ENCODE assay signal across 10 cellular contexts in the genomic region with DNA sequence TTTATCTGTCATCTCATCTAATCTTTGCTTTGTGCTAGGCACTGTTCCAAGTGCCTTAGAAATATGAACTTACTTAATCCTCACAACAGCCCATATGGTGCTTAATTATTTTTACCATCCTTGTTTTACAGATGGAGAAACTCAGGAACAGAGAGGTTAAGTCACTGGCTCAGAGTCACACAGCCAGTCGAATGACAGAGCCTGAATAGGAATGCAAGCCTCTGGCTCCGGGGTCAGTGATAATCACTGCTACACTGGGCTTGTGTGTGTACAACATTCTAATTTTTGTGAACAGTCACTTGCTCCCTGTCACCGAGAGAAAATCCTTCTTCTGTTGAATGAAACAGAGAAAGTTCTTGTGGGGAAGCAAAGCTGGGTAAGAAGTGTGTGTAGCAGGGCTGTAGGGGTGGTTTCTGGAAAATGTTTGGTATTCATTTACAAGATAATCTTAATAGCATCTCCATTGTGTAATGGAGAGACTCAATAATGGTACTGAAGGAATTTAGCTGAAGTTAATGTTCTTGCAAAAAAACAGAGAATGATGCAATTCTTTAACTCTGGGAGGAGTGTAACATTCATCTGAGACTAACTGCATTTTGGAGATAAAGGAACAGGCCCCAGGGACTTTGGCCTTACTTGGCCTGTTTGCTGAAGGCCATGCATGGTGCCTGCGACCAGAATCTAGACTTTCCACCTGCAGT.
DNase-seq lines count a peak whose midpoint lies in the region; ATAC-seq and TF ChIP-seq lines count a peak whose summit lies in the region.
"Had no signal": no experiment of that assay in that cellular context is flagged by ENCODE, and none has a peak within 500 bp of the region (broad histone marks: within the 10 kb centered on the region; RNA-seq: fewer than 3 reads in every experiment).

No MANE protein-coding gene starts in this region.

- intact Hi-C loops in spleen (cut with DNase I; ENCODE audit: low total_unique reads): no loop called here
- intact Hi-C loops in mucosa of descending colon (cut with DNase I, micrococcal nuclease): no loop called here

- POLR2A ChIA-PET in HEK293T (lab: Yijun Ruan, JAX): no interaction called here

- no peaks in the 10 kb centered on the region for H3K27me3 ChIP-seq in spleen (replicated peaks in 1 of 7)
- no peaks in the 10 kb centered on the region for H3K27me3 ChIP-seq in SJCRH30
- H3K27me3 ChIP-seq: ovary had no signal

- ATAC-seq in mucosa of descending colon (no peak), HG03469 (IDR thresholded peaks at IDR 0.05; ENCODE audit: unreplicated experiment) (no peak)

- TF ChIP-seq POLR2A in spleen (IDR thresholded peaks at IDR 0.05): no peak

- peaks cover 0 to 13% (median 5%) of the 10 kb centered on the region in 6 donors for H3K4me1 ChIP-seq in spleen
- H3K4me1 ChIP-seq in mucosa of descending colon (ENCODE audit: low read depth): peaks cover 5% of the 10 kb centered on the region
- H3K4me1 ChIP-seq in SJCRH30: no peaks in the 10 kb centered on the region

- CTCF ChIA-PET in HEK293T (lab: Yijun Ruan, JAX): no interaction called here

- H3K27ac ChIP-seq in caudate nucleus (ENCODE audit: low read depth, low read length) (peak overlapping the region; percentile 36), spleen (peak overlapping the region in 6 of 8 donors; percentile 19 to 56 (median 44)), SJCRH30 (no peak overlapping the region)
- H3K27ac ChIP-seq: ovary had no signal

- TF ChIP-seq CTCF in spleen (IDR thresholded peaks at IDR 0.05 in 8 of 11, conservative IDR thresholded peaks at IDR 0.05 in 3 of 11) (no peak), mucosa of descending colon (IDR thresholded peaks at IDR 0.05) (no peak)

- no peaks in the 10 kb centered on the region for H3K36me3 ChIP-seq in spleen
- no peaks in the 10 kb centered on the region for H3K36me3 ChIP-seq in mucosa of descending colon (ENCODE audit: low read depth)
- no peaks in the 10 kb centered on the region for H3K36me3 ChIP-seq in SJCRH30
- H3K36me3 ChIP-seq: ovary had no signal

- H3K9me3 ChIP-seq in spleen (no peaks in the 10 kb centered on the region), mucosa of descending colon (no peaks in the 10 kb centered on the region), SJCRH30 (replicated peaks) (no peaks in the 10 kb centered on the region)
- H3K9me3 ChIP-seq: ovary had no signal

- peak; percentile 79 for DNase-seq in GM03348 (ENCODE audit: low spot score)
- no peak for DNase-seq in caudate nucleus (lab: John Stamatoyannopoulos, UW)
- peak; percentile 32 for DNase-seq in hepatic stellate cell (ENCODE audit: low spot score)
- no peak for DNase-seq in spleen
- no peak for DNase-seq in mucosa of descending colon
- DNase-seq in HEK293T (ENCODE audit: extremely low spot score): no peak
- no peak for DNase-seq in SJCRH30
- DNase-seq: NCI-H2171 treated with DMSO at 0.1 percent for 48 hours, ovary had no signal

- 79 to 86% (median 85%) methylated on average over 4 of the region's 4 CpGs for WGBS in spleen, 5 donors

- H3K4me3 ChIP-seq in spleen (no peak overlapping the region), mucosa of descending colon (no peak overlapping the region), SJCRH30 (no peak overlapping the region)
- H3K4me3 ChIP-seq: ovary had no signal

TF ChIP-seq in HEK293T, 16 proteins besides CTCF, POLR2A, EP300 and RAD21:
- no peak for TF ChIP-seq HDGF (IDR thresholded peaks at IDR 0.05; ENCODE audit: borderline replicate concordance)
- no peak for TF ChIP-seq FOXK2 (IDR thresholded peaks at IDR 0.05)
- TF ChIP-seq LEF1 (IDR thresholded peaks at IDR 0.05; ENCODE audit: borderline replicate concordance): no peak
- no peak for TF ChIP-seq ZNF384 (IDR thresholded peaks at IDR 0.05)

Comparison
In these comparisons a context has a peak if more than half of its experiments do, and no peak if none do; other contexts are left out.
1. DNase-seq: peak in GM03348 (single experiment) and hepatic stellate cell (single experiment); none in caudate nucleus (0 of 61), spleen (single experiment), mucosa of descending colon (0 of 3), HEK293T (single experiment) and SJCRH30 (0 of 2).